In the genomic region with DNA sequence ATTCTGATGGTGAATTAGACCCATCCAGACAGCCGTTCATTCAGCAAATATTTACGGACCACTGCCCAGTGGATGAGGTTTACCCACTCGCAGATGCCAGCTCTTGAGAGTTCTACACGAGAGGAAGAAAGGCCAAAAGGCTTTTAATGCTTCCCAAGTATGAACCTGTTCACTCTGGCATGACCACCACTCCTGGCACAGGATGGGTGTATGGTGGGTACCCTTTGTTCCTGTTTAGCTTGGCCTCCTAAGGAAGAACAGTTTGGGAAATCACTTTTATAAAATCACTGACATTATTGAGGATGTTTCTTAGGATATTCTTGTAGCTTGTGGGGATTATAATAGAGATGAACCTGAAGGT, we compare ENCODE assay signal across 24 cellular contexts.
"Had no signal": no experiment of that assay in that cellular context is flagged by ENCODE, and none has a peak within 500 bp of the region (broad histone marks: within the 10 kb centered on the region; RNA-seq: fewer than 3 reads in every experiment).

No MANE protein-coding gene starts in this region.

- DNase-seq: activated CD4-positive, alpha-beta memory T cell treated with anti-CD3 and anti-CD28 coated beads, Interleukin-2, amount 10 ng/mL, durations not matched to agents 7 days and 5 days; activated CD4-positive, alpha-beta T cell treated with anti-CD3 and anti-CD28 coated beads for 1 hour; activated CD4-positive, alpha-beta T cell treated with anti-CD3 and anti-CD28 coated beads for 4 hours; activated CD4-positive, alpha-beta T cell treated with anti-CD3 and anti-CD28 coated beads, Interleukin-2, amount 10 ng/mL, durations not matched to agents 7 days and 5 days; activated CD4-positive, alpha-beta T cell treated with anti-CD3 and anti-CD28 coated beads, Interleukin-2, amount 50 U/mL, for 4 hours; activated CD8-positive, alpha-beta memory T cell treated with anti-CD3 and anti-CD28 coated beads, Interleukin-2, amount 50 U/mL, for 48 hours; activated gamma-delta T cell; activated naive CD4-positive, alpha-beta T cell; activated naive CD4-positive, alpha-beta T cell treated with anti-CD3 and anti-CD28 coated beads, Interleukin-2, amount 10 ng/mL, durations not matched to agents 7 days and 5 days; activated naive CD8-positive, alpha-beta T cell treated with anti-CD3 and anti-CD28 coated beads, Interleukin-2, amount 10 ng/mL, durations not matched to agents 7 days and 5 days; activated T-cell treated with anti-CD3 and anti-CD28 coated beads for 4 hours; activated T-cell treated with anti-CD3 and anti-CD28 coated beads, Interleukin-2, amount 50 U/mL, for 24 hours; activated T-cell treated with anti-CD3 and anti-CD28 coated beads, Interleukin-2, amount 50 U/mL, for 72 hours; effector memory CD4-positive, alpha-beta T cell; endodermal cell; foreskin fibroblast; head of caudate nucleus; hippocampal formation; T1000 had no signal

- H3K9me3 ChIP-seq: ascending aorta, breast epithelium had no signal

- H3K27me3 ChIP-seq: ascending aorta, breast epithelium, cardiac muscle cell, dorsolateral prefrontal cortex had no signal

- H3K4me3 ChIP-seq: ascending aorta, breast epithelium, cardiac muscle cell, coronary artery, dorsolateral prefrontal cortex had no signal

- H3K36me3 ChIP-seq: ascending aorta, breast epithelium, cardiac muscle cell had no signal

- H3K4me1 ChIP-seq: ascending aorta, breast epithelium had no signal
